In genomic region chr14:105012171-105012985, GRCh38 we compare ENCODE assay signal across 10 cellular contexts. TPM values are rescaled to one million over a fixed set of nuclear protein-coding genes. Genes with fewer than 3 reads are reported as not detected.
DNase-seq lines count a peak whose midpoint lies in the region; ATAC-seq and TF ChIP-seq lines count a peak whose summit lies in the region.
"Had no signal": no experiment of that assay in that cellular context is flagged by ENCODE, and none has a peak within 500 bp of the region (broad histone marks: within the 10 kb centered on the region; RNA-seq: fewer than 3 reads in every experiment).

No MANE protein-coding gene starts in this region.

- no peaks in the 10 kb centered on the region for H3K27me3 Mint-ChIP-seq in activated naive CD4-positive, alpha-beta T cell treated with anti-CD3 and anti-CD28 coated beads, Interleukin-2, amount 10 ng/mL, durations not matched to agents 7 days and 5 days

- BruUV-seq in PC-3 (replicated peaks; lab: Mats Ljungman, UMichigan): no TSS peak

- no peak for TF ChIP-seq POLR2A in esophagus muscularis mucosa (IDR thresholded peaks at IDR 0.05; ENCODE audit: low read depth)

- H3K4me3 Mint-ChIP-seq in activated naive CD4-positive, alpha-beta T cell treated with anti-CD3 and anti-CD28 coated beads, Interleukin-2, amount 10 ng/mL, durations not matched to agents 7 days and 5 days: no peak overlapping the region
- H3K4me3 Mint-ChIP-seq: activated T-cell treated with anti-CD3 and anti-CD28 coated beads, Interleukin-2, amount 50 U/mL, for 4 hours; natural killer cell had no signal

- 54% methylated on average over 13 of the region's 23 CpGs for WGBS in esophagus muscularis mucosa

- no peak overlapping the region for H3K27ac Mint-ChIP-seq in activated naive CD4-positive, alpha-beta T cell treated with anti-CD3 and anti-CD28 coated beads, Interleukin-2, amount 10 ng/mL, durations not matched to agents 7 days and 5 days

- H4K20me1 ChIP-seq in DND-41 (ENCODE audit: insufficient read depth, low read length) (peaks cover 95% of the 10 kb centered on the region), PC-3 (ENCODE audit: low read length) (peaks cover 93% of the 10 kb centered on the region)

- peaks cover 19% of the 10 kb centered on the region for H3K4me1 ChIP-seq in DND-41 (ENCODE audit: insufficient read depth, low read length)
- peaks cover 32% of the 10 kb centered on the region for H3K4me1 ChIP-seq in PC-3 (ENCODE audit: insufficient read depth, low read length)
- peaks cover 5 to 23% (median 20%) of the 10 kb centered on the region in 4 donors for H3K4me1 ChIP-seq in esophagus muscularis mucosa
- peaks cover 13% of the 10 kb centered on the region for H3K4me1 ChIP-seq in rectal smooth muscle tissue (ENCODE audit: control insufficient read depth, insufficient read depth, low read length)

- no peak overlapping the region for H3K4me2 ChIP-seq in DND-41 (ENCODE audit: insufficient read depth, low read length)
- H3K4me2 ChIP-seq in PC-3 (ENCODE audit: low read length): no peak overlapping the region

- H3K27me3 ChIP-seq in DND-41 (ENCODE audit: insufficient read depth, low read length, poor library complexity) (no peaks in the 10 kb centered on the region), PC-3 (ENCODE audit: low read length) (no peaks in the 10 kb centered on the region), esophagus muscularis mucosa (no peaks in the 10 kb centered on the region), rectal smooth muscle tissue (ENCODE audit: control insufficient read depth, insufficient read depth, low read length) (no peaks in the 10 kb centered on the region)

- H3K9me2 ChIP-seq in PC-3 (replicated peaks; ENCODE audit: low read length): no peaks in the 10 kb centered on the region

- H3K9ac ChIP-seq in DND-41 (ENCODE audit: low read depth, low read length) (no peak overlapping the region), PC-3 (ENCODE audit: low read length) (no peak overlapping the region), rectal smooth muscle tissue (ENCODE audit: low read length) (no peak overlapping the region)

- CTCF ChIA-PET in PC-3 (lab: Charles Lee): no interaction called here
- CTCF ChIA-PET in activated naive CD4-positive, alpha-beta T cell treated with anti-CD3 and anti-CD28 coated beads, Interleukin-2, amount 10 ng/mL, durations not matched to agents 7 days and 5 days (lab: Charles Lee): interaction anchor here (1.1 to 1.3 kb wide), 2 partner anchors 14 to 74 kb away, joined by 3 to 4 read pairs; no protein-coding TSS in a partner anchor

- H3K4me3 ChIP-seq in DND-41 (ENCODE audit: low read depth in 1 of 2, low read length in 2 of 2) (no peak overlapping the region), PC-3 (ENCODE audit: low read length) (no peak overlapping the region), esophagus muscularis mucosa (no peak overlapping the region), rectal smooth muscle tissue (ENCODE audit: low read length) (no peak overlapping the region)

- DNase-seq in DND-41: no peak
- no peak for DNase-seq in PC-3
- no peak for DNase-seq in esophagus muscularis mucosa (ENCODE audit: extremely low spot score)
- DNase-seq in DMS153 treated with DMSO at 0.1 percent for 48 hours (lab: John Stamatoyannopoulos, UW; ENCODE audit: unreplicated experiment): no peak
- no peak for DNase-seq in activated naive CD4-positive, alpha-beta T cell treated with anti-CD3 and anti-CD28 coated beads, Interleukin-2, amount 10 ng/mL, durations not matched to agents 7 days and 5 days
- DNase-seq: activated T-cell treated with anti-CD3 and anti-CD28 coated beads, Interleukin-2, amount 50 U/mL, for 4 hours; natural killer cell had no signal

- ATAC-seq in DND-41 (ENCODE audit: insufficient read depth, low read depth) (no peak), PC-3 (0 out of 2 replicates have a peak, but pooled peaks have one; percentile 9), GM19397 (IDR thresholded peaks at IDR 0.05; ENCODE audit: unreplicated experiment) (no peak), GM18498 (IDR thresholded peaks at IDR 0.05; ENCODE audit: unreplicated experiment) (no peak)
- ATAC-seq: activated T-cell treated with anti-CD3 and anti-CD28 coated beads, Interleukin-2, amount 50 U/mL, for 4 hours had no signal

- H3K4me1 Mint-ChIP-seq in activated naive CD4-positive, alpha-beta T cell treated with anti-CD3 and anti-CD28 coated beads, Interleukin-2, amount 10 ng/mL, durations not matched to agents 7 days and 5 days: peaks cover 40% of the 10 kb centered on the region

- TF ChIP-seq EP300 in esophagus muscularis mucosa (IDR thresholded peaks at IDR 0.05): no peak

- no peak overlapping the region for H3K27ac ChIP-seq in DND-41 (ENCODE audit: low read length)
- H3K27ac ChIP-seq in PC-3 (ENCODE audit: low read length): no peak overlapping the region
- H3K27ac ChIP-seq in esophagus muscularis mucosa (replicated peaks in 1 of 4): no peak overlapping the region
- peak overlapping the region; percentile 66 for H3K27ac ChIP-seq in rectal smooth muscle tissue (ENCODE audit: low read depth, low read length)

- intact Hi-C loops in PC-3 (cut with micrococcal nuclease): no loop called here
- intact Hi-C loops in esophagus muscularis mucosa (cut with DNase I): no loop called here

- H2AFZ ChIP-seq in DND-41 (ENCODE audit: low read depth, low read length) (no peak overlapping the region), PC-3 (ENCODE audit: low read length) (no peak overlapping the region)

- H3K36me3 ChIP-seq in DND-41 (ENCODE audit: insufficient read depth, low read length) (peaks cover 91% of the 10 kb centered on the region), PC-3 (ENCODE audit: low read depth, low read length) (peaks cover 51% of the 10 kb centered on the region), esophagus muscularis mucosa (peaks cover 10 to 45% (median 29%) of the 10 kb centered on the region in 4 donors), rectal smooth muscle tissue (ENCODE audit: control insufficient read depth, insufficient read depth, low read length) (peaks cover 4% of the 10 kb centered on the region)

- no peaks in the 10 kb centered on the region for H3K9me3 Mint-ChIP-seq in activated naive CD4-positive, alpha-beta T cell treated with anti-CD3 and anti-CD28 coated beads, Interleukin-2, amount 10 ng/mL, durations not matched to agents 7 days and 5 days
- H3K9me3 Mint-ChIP-seq: activated T-cell treated with anti-CD3 and anti-CD28 coated beads, Interleukin-2, amount 50 U/mL, for 4 hours; natural killer cell had no signal

- H3F3A ChIP-seq in PC-3 (ENCODE audit: low read length, unreplicated experiment): peaks cover 11% of the 10 kb centered on the region

- POLR2A ChIA-PET in PC-3 (lab: Charles Lee; ENCODE audit: unreplicated experiment): no interaction called here

- H3K9me3 ChIP-seq in DND-41 (ENCODE audit: insufficient read depth, low read length, severe bottlenecking) (no peaks in the 10 kb centered on the region), PC-3 (ENCODE audit: low read length) (no peaks in the 10 kb centered on the region), esophagus muscularis mucosa (no peaks in the 10 kb centered on the region)

- peaks cover 46% of the 10 kb centered on the region for H3K36me3 Mint-ChIP-seq in activated naive CD4-positive, alpha-beta T cell treated with anti-CD3 and anti-CD28 coated beads, Interleukin-2, amount 10 ng/mL, durations not matched to agents 7 days and 5 days
- H3K36me3 Mint-ChIP-seq: natural killer cell had no signal

- H3K79me2 ChIP-seq in DND-41 (ENCODE audit: insufficient read depth, low read length): peaks cover 95% of the 10 kb centered on the region
- peaks cover 93% of the 10 kb centered on the region for H3K79me2 ChIP-seq in PC-3 (ENCODE audit: low read length)

- peak; percentile 22 for TF ChIP-seq CTCF in DND-41 (IDR thresholded peaks at IDR 0.05; ENCODE audit: borderline replicate concordance, extremely low read depth, low read length, poor library complexity, severe bottlenecking)
- TF ChIP-seq CTCF in PC-3 (conservative IDR thresholded peaks at IDR 0.05; ENCODE audit: low read depth, low read length): peak; percentile 58
- peak; percentile 31 to 53 (median 45) for TF ChIP-seq CTCF in esophagus muscularis mucosa (IDR thresholded peaks at IDR 0.05)

RNA-seq across cellular contexts. Expression of gene CDCA4, which starts 8.5 kb away (rescaled TPM):
- total RNA-seq in PC-3 (2014; rRNA removed): 113 and 133 TPM in 2 replicates
- 1 to 10 TPM; 5.0 to 8.0 (median 6.0) TPM for total RNA-seq in esophagus muscularis mucosa

RNA-seq across cellular contexts. Expression of gene CLBA1, which starts 26.8 kb away (rescaled TPM):
- total RNA-seq in PC-3 (2014; rRNA removed): 19.2 and 27.5 TPM in 2 replicates
- 1 to 10 TPM; 3.7 to 9.8 (median 6.7) TPM for total RNA-seq in esophagus muscularis mucosa

RNA-seq across cellular contexts. Expression of gene AHNAK2, which starts 34.2 kb away (rescaled TPM):
- 25.0 and 31.1 TPM in 2 replicates for total RNA-seq in PC-3 (2014; rRNA removed)
- total RNA-seq in esophagus muscularis mucosa: 100 to 1,000 TPM in 3 of 4 donors, 10 to 100 TPM in 1; 95.3 to 277 (median 195) TPM

RNA-seq across cellular contexts. Expression of gene GPR132, which starts 52.9 kb away (rescaled TPM):
- 0.04 and 0.12 TPM in 2 replicates for total RNA-seq in PC-3 (2014; rRNA removed)
- total RNA-seq in esophagus muscularis mucosa: 1 to 10 TPM; 1.2 to 8.0 (median 2.1) TPM

Comparison
In these comparisons a context has a peak if more than half of its experiments do, and no peak if none do; other contexts are left out.
1. RNA of gene CDCA4, which starts 8.5 kb away (total RNA-seq): 113 to 133 TPM in PC-3; 5.0 to 8.0 TPM in esophagus muscularis mucosa; every median in the first group is over 10 times any median in the second.
2. Peak in every context shown above with its lines, with median percentiles within 50 percentile points of each other: CTCF ChIP-seq.